36 cellular contexts compared by ENCODE assay signal in genomic region chr7:91235211-91235832, GRCh38.
"Had no signal": no experiment of that assay in that cellular context is flagged by ENCODE, and none has a peak within 500 bp of the region (broad histone marks: within the 10 kb centered on the region; RNA-seq: fewer than 3 reads in every experiment).

No MANE protein-coding gene starts in this region.

- H3K4me3 ChIP-seq: breast epithelium, cardiac muscle cell, coronary artery, dorsolateral prefrontal cortex, esophagus muscularis mucosa, gastrocnemius medialis, heart left ventricle had no signal

- H3K36me3 ChIP-seq: breast epithelium, cardiac muscle cell, esophagus muscularis mucosa, gastrocnemius medialis, heart left ventricle, WERI-Rb-1 had no signal

- H3K4me1 ChIP-seq: breast epithelium, foreskin keratinocyte, gastrocnemius medialis had no signal

- H3K27ac Mint-ChIP-seq: activated B cell treated with CpG ODN at 0.5 μM for 24 hours; activated CD8-positive, alpha-beta T cell treated with anti-CD3 and anti-CD28 coated beads for 36 hours; activated naive CD4-positive, alpha-beta T cell treated with anti-CD3 and anti-CD28 coated beads, Interleukin-2, amount 10 ng/mL, durations not matched to agents 7 days and 5 days; activated naive CD4-positive, alpha-beta T cell treated with anti-CD3 and anti-CD28 coated beads, Interleukin-2, amount 50 U/mL, for 72 hours; activated naive CD8-positive, alpha-beta T cell treated with anti-CD3 and anti-CD28 coated beads, Interleukin-2, amount 10 ng/mL, durations not matched to agents 7 days and 5 days; activated T-cell treated with anti-CD3 and anti-CD28 coated beads, Interleukin-2, amount 50 U/mL, for 72 hours; brain; dendritic cell treated with granulocyte-macrophage colony-stimulating factor and Interleukin-4, amounts not matched to agents 40 ng/mL and 50 ng/mL, for 4 days; effector memory CD8-positive, alpha-beta T cell; T-helper 17 cell; T-helper 2 cell treated with Interferon-gamma antibody and Interleukin-4, amounts not matched to agents 5 μg/mL and 100 μg/mL, for 36 hours had no signal

- H3K27ac ChIP-seq: breast epithelium, cardiac muscle cell, coronary artery, dorsolateral prefrontal cortex, esophagus muscularis mucosa, foreskin keratinocyte, gastrocnemius medialis, heart left ventricle, WERI-Rb-1 had no signal

- H3K36me3 Mint-ChIP-seq: activated naive CD4-positive, alpha-beta T cell treated with anti-CD3 and anti-CD28 coated beads, Interleukin-2, amount 10 ng/mL, durations not matched to agents 7 days and 5 days; activated naive CD4-positive, alpha-beta T cell treated with anti-CD3 and anti-CD28 coated beads, Interleukin-2, amount 50 U/mL, for 72 hours; activated naive CD8-positive, alpha-beta T cell treated with anti-CD3 and anti-CD28 coated beads, Interleukin-2, amount 10 ng/mL, durations not matched to agents 7 days and 5 days; brain had no signal

- DNase-seq: activated B cell treated with CpG ODN at 0.5 μM for 24 hours; activated CD4-positive, alpha-beta T cell treated with anti-CD3 and anti-CD28 coated beads for 48 hours; activated CD4-positive, alpha-beta T cell treated with anti-CD3 and anti-CD28 coated beads, Interleukin-2, amount 50 U/mL, for 1 hour; activated CD4-positive, alpha-beta T cell treated with anti-CD3 and anti-CD28 coated beads, Interleukin-2, amount 50 U/mL, for 48 hours; activated CD8-positive, alpha-beta memory T cell treated with anti-CD3 and anti-CD28 coated beads for 24 hours; activated CD8-positive, alpha-beta T cell treated with anti-CD3 and anti-CD28 coated beads for 36 hours; activated gamma-delta T cell; activated naive CD4-positive, alpha-beta T cell; activated naive CD4-positive, alpha-beta T cell treated with anti-CD3 and anti-CD28 coated beads, Interleukin-2, amount 10 ng/mL, durations not matched to agents 7 days and 5 days; activated naive CD8-positive, alpha-beta T cell treated with anti-CD3 and anti-CD28 coated beads, Interleukin-2, amount 10 ng/mL, durations not matched to agents 7 days and 5 days; activated T-cell treated with anti-CD3 and anti-CD28 coated beads, Interleukin-2, amount 50 U/mL, for 72 hours; amygdala; aorta; central memory CD4-positive, alpha-beta T cell; cerebellar nuclear complex; dorsolateral prefrontal cortex; effector CD4-positive, alpha-beta T cell; effector memory CD8-positive, alpha-beta T cell; erythroblast; foreskin keratinocyte; gastrocnemius medialis; glutamatergic neuron; heart left ventricle; T-helper 1 cell; T-helper 17 cell; T1000; WERI-Rb-1 had no signal

- H3K27me3 ChIP-seq: breast epithelium, cardiac muscle cell, dorsolateral prefrontal cortex, esophagus muscularis mucosa, gastrocnemius medialis, heart left ventricle had no signal

- ATAC-seq: activated CD4-positive, CD25-positive, alpha-beta regulatory T cell treated with anti-CD3 and anti-CD28 coated beads, Interleukin-2, amount 50 U/mL, for 24 hours; activated CD8-positive, alpha-beta T cell treated with anti-CD3 and anti-CD28 coated beads for 36 hours; activated naive CD4-positive, alpha-beta T cell treated with anti-CD3 and anti-CD28 coated beads, Interleukin-2, amount 50 U/mL, for 72 hours; activated T-cell treated with anti-CD3 and anti-CD28 coated beads, Interleukin-2, amount 50 U/mL, for 72 hours; effector memory CD8-positive, alpha-beta T cell; foreskin keratinocyte; gastrocnemius medialis; heart left ventricle; T-helper 17 cell had no signal

- H3K4me1 Mint-ChIP-seq: activated B cell treated with CpG ODN at 0.5 μM for 24 hours; activated naive CD4-positive, alpha-beta T cell treated with anti-CD3 and anti-CD28 coated beads, Interleukin-2, amount 10 ng/mL, durations not matched to agents 7 days and 5 days; activated naive CD8-positive, alpha-beta T cell treated with anti-CD3 and anti-CD28 coated beads, Interleukin-2, amount 10 ng/mL, durations not matched to agents 7 days and 5 days; T-helper 17 cell had no signal

- H3K4me3 Mint-ChIP-seq: activated B cell treated with CpG ODN at 0.5 μM for 24 hours; activated CD8-positive, alpha-beta T cell treated with anti-CD3 and anti-CD28 coated beads for 36 hours; activated naive CD4-positive, alpha-beta T cell treated with anti-CD3 and anti-CD28 coated beads, Interleukin-2, amount 10 ng/mL, durations not matched to agents 7 days and 5 days; activated naive CD8-positive, alpha-beta T cell treated with anti-CD3 and anti-CD28 coated beads, Interleukin-2, amount 10 ng/mL, durations not matched to agents 7 days and 5 days; activated T-cell treated with anti-CD3 and anti-CD28 coated beads, Interleukin-2, amount 50 U/mL, for 72 hours; brain; dendritic cell treated with granulocyte-macrophage colony-stimulating factor and Interleukin-4, amounts not matched to agents 40 ng/mL and 50 ng/mL, for 4 days; effector memory CD8-positive, alpha-beta T cell; T-helper 17 cell; T-helper 2 cell treated with Interferon-gamma antibody and Interleukin-4, amounts not matched to agents 5 μg/mL and 100 μg/mL, for 36 hours had no signal

- H3K9me3 ChIP-seq: breast epithelium, esophagus muscularis mucosa, gastrocnemius medialis, heart left ventricle had no signal

- H3K27me3 Mint-ChIP-seq: activated naive CD4-positive, alpha-beta T cell treated with anti-CD3 and anti-CD28 coated beads, Interleukin-2, amount 10 ng/mL, durations not matched to agents 7 days and 5 days; activated naive CD8-positive, alpha-beta T cell treated with anti-CD3 and anti-CD28 coated beads, Interleukin-2, amount 10 ng/mL, durations not matched to agents 7 days and 5 days; T-helper 17 cell had no signal

- H3K9me3 Mint-ChIP-seq: activated B cell treated with CpG ODN at 0.5 μM for 24 hours; activated CD8-positive, alpha-beta T cell treated with anti-CD3 and anti-CD28 coated beads for 36 hours; activated naive CD4-positive, alpha-beta T cell treated with anti-CD3 and anti-CD28 coated beads, Interleukin-2, amount 10 ng/mL, durations not matched to agents 7 days and 5 days; activated naive CD4-positive, alpha-beta T cell treated with anti-CD3 and anti-CD28 coated beads, Interleukin-2, amount 50 U/mL, for 72 hours; activated naive CD8-positive, alpha-beta T cell treated with anti-CD3 and anti-CD28 coated beads, Interleukin-2, amount 10 ng/mL, durations not matched to agents 7 days and 5 days; activated T-cell treated with anti-CD3 and anti-CD28 coated beads, Interleukin-2, amount 50 U/mL, for 72 hours; dendritic cell treated with granulocyte-macrophage colony-stimulating factor and Interleukin-4, amounts not matched to agents 40 ng/mL and 50 ng/mL, for 4 days; T-helper 2 cell treated with Interferon-gamma antibody and Interleukin-4, amounts not matched to agents 5 μg/mL and 100 μg/mL, for 36 hours had no signal
